ENCODE assay signal across 8 cellular contexts in the genomic region with DNA sequence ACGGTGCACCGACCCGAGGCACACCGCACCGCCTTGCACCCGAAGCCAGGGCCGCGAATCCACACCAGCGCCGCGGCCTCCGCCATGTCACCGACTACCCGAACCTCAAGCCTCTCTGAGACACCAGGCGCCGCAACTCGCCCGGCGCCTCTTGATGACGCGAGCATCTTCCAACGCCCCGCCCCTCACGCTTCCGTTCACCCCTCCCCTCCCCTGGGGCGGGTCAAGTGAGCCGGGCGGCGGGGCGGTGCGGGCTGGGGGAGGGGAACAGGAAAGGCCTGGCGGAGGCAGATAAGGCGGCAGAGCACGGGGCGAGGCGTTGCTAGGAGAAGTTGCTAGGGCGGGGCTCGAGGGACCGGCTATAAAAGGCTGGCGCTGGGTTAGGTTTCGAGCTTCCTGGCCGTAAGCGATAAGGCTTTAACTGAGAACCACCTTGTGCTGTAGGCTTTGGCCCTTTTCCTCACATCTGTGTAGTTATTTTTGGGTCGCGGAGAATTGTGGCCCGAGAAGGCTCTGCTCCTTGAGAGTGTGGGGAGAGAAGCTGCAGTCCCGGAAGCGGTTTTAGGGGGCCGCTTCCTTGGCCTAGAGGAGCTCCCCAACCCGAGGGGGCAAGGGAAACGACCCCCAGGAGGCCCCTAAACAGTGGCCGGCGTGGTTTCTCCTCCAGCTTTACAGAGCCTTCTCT. TPM values are rescaled to one million over a fixed set of nuclear protein-coding genes. Genes with fewer than 3 reads are reported as not detected.
A peak's percentile ranks its signal among the peaks of the same experiment; 100 is the strongest.
DNase-seq lines count a peak whose midpoint lies in the region; ATAC-seq and TF ChIP-seq lines count a peak whose summit lies in the region.

Gene SDE2 (minus strand): TSS at position 117 of the 685 bp plus-strand sequence. CDS start 31 bp downstream, at position 86.

- H3K27ac ChIP-seq in Panc1 (ENCODE audit: low read length) (peak within 1 kb of the TSS; percentile 98), muscle layer of duodenum (ENCODE audit: low read length) (peak within 1 kb of the TSS; percentile 98)

- CTCF ChIA-PET in Panc1 (lab: Charles Lee): no interaction called here

- peak; percentile 100 for DNase-seq in DMS53 (lab: John Stamatoyannopoulos, UW)
- peak; percentile 100 for DNase-seq in KG1 (lab: John Stamatoyannopoulos, UW)
- DNase-seq in Panc1 (ENCODE audit: low read depth, low spot score): peak; percentile 93
- peak; percentile 99 for DNase-seq in activated T-cell treated with anti-CD3 and anti-CD28 coated beads, Interleukin-2, amount 50 U/mL, for 4 hours
- peak; percentile 99 to 100 for DNase-seq in stimulated activated CD8-positive, alpha-beta memory T cell treated with anti-CD3 and anti-CD28 coated beads, Interleukin-7, amount 100 ng/mL, for 4 hours (ENCODE audit: low read depth in 2 of 2)

- H3K9me3 Mint-ChIP-seq in activated T-cell treated with anti-CD3 and anti-CD28 coated beads, Interleukin-2, amount 50 U/mL, for 4 hours: no peaks in the 10 kb centered on the region

- no peak for TF ChIP-seq CTCF in Panc1 (IDR thresholded peaks at IDR 0.05)

- peaks cover 77% of the 10 kb centered on the region for H3K4me1 Mint-ChIP-seq in activated T-cell treated with anti-CD3 and anti-CD28 coated beads, Interleukin-2, amount 50 U/mL, for 4 hours (ENCODE audit: low read depth)

- ATAC-seq in GM21723 (IDR thresholded peaks at IDR 0.05; ENCODE audit: unreplicated experiment) (peak; percentile 84), Panc1 (peak; percentile 98), esophagus mucosa (peak; percentile 99)
- peak; percentile 95 to 96 for ATAC-seq in activated T-cell treated with anti-CD3 and anti-CD28 coated beads, Interleukin-2, amount 50 U/mL, for 4 hours

- no peaks in the 10 kb centered on the region for H3K27me3 ChIP-seq in Panc1 (ENCODE audit: control insufficient read depth, insufficient read depth, low read length)
- H3K27me3 ChIP-seq in muscle layer of duodenum (ENCODE audit: low read depth, low read length): no peaks in the 10 kb centered on the region

- intact Hi-C loops in Panc1 (cut with micrococcal nuclease; ENCODE audit: unreplicated experiment): no loop called here

- H3K27me3 Mint-ChIP-seq in activated T-cell treated with anti-CD3 and anti-CD28 coated beads, Interleukin-2, amount 50 U/mL, for 4 hours (ENCODE audit: low read depth): no peaks in the 10 kb centered on the region

- H3K36me3 ChIP-seq in Panc1 (ENCODE audit: control insufficient read depth, insufficient read depth, low read length) (peaks cover 11% of the 10 kb centered on the region), muscle layer of duodenum (ENCODE audit: control insufficient read depth in 1 of 2, insufficient read depth in 2 of 2, low read length in 2 of 2) (peaks cover 0 to 6% of the 10 kb centered on the region in 2 donors)

- H3K4me3 ChIP-seq in Panc1 (ENCODE audit: low read depth in 2 of 2, low read length in 2 of 2): peak within 1 kb of the TSS; percentile 92 to 99
- H3K4me3 ChIP-seq in muscle layer of duodenum (ENCODE audit: low read depth in 1 of 2, low read length in 2 of 2): peak within 1 kb of the TSS; percentile 96 to 97

- POLR2A ChIA-PET in Panc1 (lab: Charles Lee): interaction anchor here (0.5 to 2.1 kb wide), 4 partner anchors 30 to 400 kb away, joined by 3 to 6 read pairs (median 3); partner anchors contain the start of gene H3-3A

- no peaks in the 10 kb centered on the region for H3K9me3 ChIP-seq in Panc1 (ENCODE audit: control insufficient read depth, insufficient read depth, low read depth, low read length)
- H3K9me3 ChIP-seq in muscle layer of duodenum (ENCODE audit: control insufficient read depth in 1 of 2, low read length in 2 of 2): no peaks in the 10 kb centered on the region

- peak within 1 kb of the TSS; percentile 100 for H3K4me3 Mint-ChIP-seq in activated T-cell treated with anti-CD3 and anti-CD28 coated beads, Interleukin-2, amount 50 U/mL, for 4 hours

- in situ Hi-C loops in Panc1 (cut with HindIII; ENCODE audit: low pct_unique_long_range_greater_than_20kb, low sequenced_read_pairs): no loop called here

- H3K36me3 Mint-ChIP-seq in activated T-cell treated with anti-CD3 and anti-CD28 coated beads, Interleukin-2, amount 50 U/mL, for 4 hours (ENCODE audit: insufficient read depth): peaks cover 19% of the 10 kb centered on the region

- H3K4me1 ChIP-seq in Panc1 (ENCODE audit: control insufficient read depth, insufficient read depth, low read length) (peaks cover 19% of the 10 kb centered on the region), muscle layer of duodenum (ENCODE audit: control insufficient read depth in 1 of 2, insufficient read depth in 2 of 2, low read length in 2 of 2) (peaks cover 11 to 24% of the 10 kb centered on the region in 2 donors)

- BruUV-seq in Panc1 (replicated peaks; lab: Mats Ljungman, UMichigan): no TSS peak

RNA-seq across cellular contexts. Expression of gene SDE2, which starts in this region (rescaled TPM):
- total RNA-seq in Panc1 (2021; ENCODE audit: unreplicated experiment): 18.3 TPM
- polyA plus RNA-seq in Panc1 (2012; ENCODE audit: insufficient read length): 5.5 TPM
- total RNA-seq in activated T-cell treated with anti-CD3 and anti-CD28 coated beads, Interleukin-2, amount 50 U/mL, for 4 hours: 10 to 100 TPM; 27.3 to 28.8 (median 28.5) TPM
- 9.5 TPM for total RNA-seq in esophagus mucosa

Comparison
In these comparisons a context has a peak if more than half of its experiments do, and no peak if none do; other contexts are left out.
1. Peak in every context shown above with its lines: DNase-seq, ATAC-seq, H3K4me3 ChIP-seq and H3K27ac ChIP-seq.